Comparison of ENCODE assay signal across 25 cellular contexts in the genomic region with DNA sequence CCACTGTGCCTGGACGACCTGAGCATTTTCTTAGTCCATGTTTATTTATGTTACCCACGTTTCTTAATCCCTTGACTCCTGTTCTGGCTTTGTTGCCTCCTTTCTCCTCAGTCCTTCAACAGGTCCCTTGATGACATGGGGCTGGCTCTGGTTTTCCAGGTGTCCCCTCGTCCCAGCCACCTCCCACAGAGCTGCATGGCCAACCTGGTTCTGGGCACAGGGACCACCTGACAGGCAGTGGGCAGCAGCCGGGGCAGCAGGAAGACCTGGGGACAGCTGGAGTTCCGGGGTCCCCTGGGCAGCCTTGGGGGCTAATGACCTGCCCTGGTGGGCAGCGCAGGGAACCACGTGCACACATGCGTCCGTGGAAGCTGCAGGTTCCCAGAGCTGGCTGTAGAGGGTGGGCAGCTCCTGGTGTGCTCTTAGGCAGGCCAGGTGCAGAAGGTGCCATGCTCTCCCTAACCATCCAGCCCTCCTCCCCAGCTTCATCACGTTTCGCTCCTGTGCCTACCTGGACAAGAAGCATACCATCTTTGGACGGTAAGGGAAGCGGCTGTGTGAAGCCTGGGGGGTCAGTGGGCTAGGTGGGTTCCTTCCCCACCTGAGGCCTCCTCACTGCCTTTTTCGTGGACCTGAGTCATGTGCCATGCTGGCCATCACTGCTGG. TPM values are rescaled to one million over a fixed set of nuclear protein-coding genes. Genes with fewer than 3 reads are reported as not detected.
A peak's percentile ranks its signal among the peaks of the same experiment; 100 is the strongest.
DNase-seq lines count a peak whose midpoint lies in the region; ATAC-seq, FAIRE-seq and TF ChIP-seq lines count a peak whose summit lies in the region.
"Had no signal": no experiment of that assay in that cellular context is flagged by ENCODE, and none has a peak within 500 bp of the region (broad histone marks: within the 10 kb centered on the region; RNA-seq: fewer than 3 reads in every experiment).

No MANE protein-coding gene starts in this region.

- H3K9me3 ChIP-seq in right cardiac atrium (ENCODE audit: control insufficient read depth, low read length) (no peaks in the 10 kb centered on the region), GM12878 (replicated peaks; ENCODE audit: control insufficient read depth, insufficient read depth, low read length) (no peaks in the 10 kb centered on the region), endodermal cell (ENCODE audit: control insufficient read depth, low read length) (no peaks in the 10 kb centered on the region)
- H3K9me3 ChIP-seq: Caco-2, MG63 had no signal

- no peaks in the 10 kb centered on the region for H3K9me3 Mint-ChIP-seq in endodermal cell
- no peaks in the 10 kb centered on the region for H3K9me3 Mint-ChIP-seq in stimulated activated memory B cell treated with anti-CD40 and anti-IgM and Interleukin-4, amounts not matched to agents 10 μg/mL and 1 μg/mL and 100 μg/mL, for 72 hours
- H3K9me3 Mint-ChIP-seq: CD8-positive, alpha-beta T cell had no signal

- peaks cover 2% of the 10 kb centered on the region for H3K4me1 ChIP-seq in right cardiac atrium (ENCODE audit: control insufficient read depth, insufficient read depth, low read length)
- peaks cover 19% of the 10 kb centered on the region for H3K4me1 ChIP-seq in GM12878 (ENCODE audit: control insufficient read depth, insufficient read depth, low read length)
- no peaks in the 10 kb centered on the region for H3K4me1 ChIP-seq in endodermal cell (ENCODE audit: control insufficient read depth, insufficient read depth, low read length)
- H3K4me1 ChIP-seq: Caco-2 had no signal

- H3K9ac ChIP-seq in GM12878 (ENCODE audit: control insufficient read depth, insufficient read depth, low read length) (no peak overlapping the region), endodermal cell (ENCODE audit: extremely low read depth, low read length, poor library complexity, severe bottlenecking) (no peak overlapping the region)

- H3K4me3 Mint-ChIP-seq in endodermal cell: no peak overlapping the region
- H3K4me3 Mint-ChIP-seq in stimulated activated memory B cell treated with anti-CD40 and anti-IgM and Interleukin-4, amounts not matched to agents 10 μg/mL and 1 μg/mL and 100 μg/mL, for 72 hours: no peak overlapping the region
- H3K4me3 Mint-ChIP-seq: CD8-positive, alpha-beta T cell had no signal

- H3K4me3 ChIP-seq in right cardiac atrium (ENCODE audit: low read length): no peak overlapping the region
- no peak overlapping the region for H3K4me3 ChIP-seq in GM12878
- H3K4me3 ChIP-seq in endodermal cell (ENCODE audit: low read length): no peak overlapping the region
- H3K4me3 ChIP-seq: MG63 had no signal

- FAIRE-seq in GM12878 (lab: Jason Lieb, UNC): no peak
- FAIRE-seq: GM12891, GM19239, H54 had no signal

- DNase-seq in right cardiac atrium (peak in 2 of 3 donors; percentile 32 to 36), cardiac septum (ENCODE audit: low spot score) (no peak), GM12878 (ENCODE audit: low read depth, low spot score) (no peak), endodermal cell (peak; percentile 28), MV-4-11 (lab: John Stamatoyannopoulos, UW) (no peak), mucosa of gallbladder (ENCODE audit: low spot score) (no peak)
- no peak for DNase-seq in stimulated activated CD4-positive, alpha-beta T cell treated with anti-CD3 and anti-CD28 coated beads, Interleukin-4, amount 100 ng/mL, for 1 hour
- DNase-seq: Caco-2; CD8-positive, alpha-beta T cell; DMS 273 treated with DMSO at 0.1 percent for 48 hours; DMS79; EL; GDM1; KG1; MG63; NCI-H2029; NCI-H446; NCI-H526; RPMI8226; SHP77 had no signal

- TF ChIP-seq RAD21 in GM12878 (IDR thresholded peaks at IDR 0.05; ENCODE audit: insufficient read depth, low read depth, low read length): no peak

- WGBS in right cardiac atrium: 90% methylated on average over 14 of the region's 14 CpGs
- whole genome bisulfite sequencing in GM12878 (ENCODE audit: insufficient coverage, insufficient replicate concordance, low lambda C conversion rate, missing lambda C conversion rate): 86% methylated on average over 14 of the region's 14 CpGs
- 93 to 95% methylated on average over 8 to 14 of the region's 14 CpGs for WGBS in endodermal cell (ENCODE audit: insufficient coverage in 1 of 2, insufficient read length in 1 of 2), 2 experiments

- intact Hi-C loops in right cardiac atrium (cut with DNase I): no loop called here
- intact Hi-C loops in cardiac septum (cut with DNase I): no loop called here
- intact Hi-C loops in GM12878 (cut with micrococcal nuclease; ENCODE audit: unreplicated experiment): no loop called here

- H2AFZ ChIP-seq in GM12878 (ENCODE audit: control insufficient read depth, low read depth, low read length): no peak overlapping the region

- peaks cover 7 to 30% of the 10 kb centered on the region in 2 experiments; a peak in 3 of 4 replicates for H3K36me3 ChIP-seq in GM12878 (ENCODE audit: control insufficient read depth in 2 of 2, insufficient read depth in 2 of 2, low read length in 1 of 2)
- H3K36me3 ChIP-seq in endodermal cell (ENCODE audit: control insufficient read depth, insufficient read depth, low read length): peaks cover 37% of the 10 kb centered on the region

- SMC1A ChIA-PET in GM12878 (lab: Charles Lee; ENCODE audit: uncharacterized antibody, unreplicated experiment): no interaction called here

- BruUV-seq in GM12878 (replicated peaks; lab: Mats Ljungman, UMichigan): no TSS peak

- H3K4me2 ChIP-seq in GM12878 (ENCODE audit: control insufficient read depth, insufficient read depth): no peak overlapping the region

- H3K27me3 Mint-ChIP-seq in endodermal cell (ENCODE audit: insufficient read depth): no peaks in the 10 kb centered on the region
- H3K27me3 Mint-ChIP-seq in stimulated activated memory B cell treated with anti-CD40 and anti-IgM and Interleukin-4, amounts not matched to agents 10 μg/mL and 1 μg/mL and 100 μg/mL, for 72 hours: no peaks in the 10 kb centered on the region

- no peaks in the 10 kb centered on the region for H3K79me2 ChIP-seq in GM12878 (ENCODE audit: control insufficient read depth, insufficient read depth, low read length)

- ATAC-seq in right cardiac atrium (no peak), GM12878 (no peak)
- ATAC-seq in stimulated activated memory B cell treated with anti-CD40 and anti-IgM and Interleukin-4, amounts not matched to agents 10 μg/mL and 1 μg/mL and 100 μg/mL, for 72 hours: no peak
- ATAC-seq: CD8-positive, alpha-beta T cell had no signal

- TF ChIP-seq POLR2A in GM12878 (IDR thresholded peaks at IDR 0.05; ENCODE audit: low read depth, low read length): 0 out of 2 replicates have a peak, but pooled peaks have one; percentile 32

- POLR2A ChIA-PET in GM12878 (lab: Charles Lee): no interaction called here

- H3K4me1 Mint-ChIP-seq in endodermal cell: peaks cover 3% of the 10 kb centered on the region
- peaks cover 27% of the 10 kb centered on the region for H3K4me1 Mint-ChIP-seq in stimulated activated memory B cell treated with anti-CD40 and anti-IgM and Interleukin-4, amounts not matched to agents 10 μg/mL and 1 μg/mL and 100 μg/mL, for 72 hours

- peaks cover 51% of the 10 kb centered on the region for H3K36me3 Mint-ChIP-seq in endodermal cell (ENCODE audit: low read depth)
- peaks cover 65% of the 10 kb centered on the region for H3K36me3 Mint-ChIP-seq in stimulated activated memory B cell treated with anti-CD40 and anti-IgM and Interleukin-4, amounts not matched to agents 10 μg/mL and 1 μg/mL and 100 μg/mL, for 72 hours

- CTCF ChIA-PET in GM12878 (lab: Yijun Ruan, JAX): no interaction called here

- TF ChIP-seq EP300 in GM12878 (IDR thresholded peaks at IDR 0.05; ENCODE audit: borderline replicate concordance in 1 of 2, control insufficient read depth in 1 of 2, low read depth in 2 of 2, low read length in 2 of 2): no peak

- in situ Hi-C loops in GM12878 (cut with MboI): no loop called here

- H4K20me1 ChIP-seq in GM12878 (ENCODE audit: control insufficient read depth, insufficient read depth): no peaks in the 10 kb centered on the region

- H3K27ac ChIP-seq in right cardiac atrium (ENCODE audit: low read length) (no peak overlapping the region), GM12878 (ENCODE audit: control insufficient read depth, insufficient read depth) (no peak overlapping the region), endodermal cell (ENCODE audit: low read depth, low read length) (no peak overlapping the region)
- H3K27ac ChIP-seq: C4-2B had no signal

- H3K27me3 ChIP-seq in right cardiac atrium (ENCODE audit: control insufficient read depth, insufficient read depth): no peaks in the 10 kb centered on the region
- H3K27me3 ChIP-seq in GM12878 (replicated peaks in 1 of 2; ENCODE audit: control insufficient read depth in 2 of 2, insufficient read depth in 2 of 2, low read length in 1 of 2): no peaks in the 10 kb centered on the region
- H3K27me3 ChIP-seq in endodermal cell (ENCODE audit: control insufficient read depth, insufficient read depth, low read length, poor library complexity, severe bottlenecking): no peaks in the 10 kb centered on the region
- H3K27me3 ChIP-seq: MG63 had no signal

- TF ChIP-seq CTCF in GM12878 (IDR thresholded peaks at IDR 0.05 in 2 of 3, conservative IDR thresholded peaks at IDR 0.05 in 1 of 3; ENCODE audit: control insufficient read depth in 2 of 3, extremely low read depth in 1 of 3, insufficient read depth in 1 of 3, low read depth in 3 of 3, low read length in 3 of 3): no peak
- TF ChIP-seq CTCF in endodermal cell (conservative IDR thresholded peaks at IDR 0.05): no peak

- RAD21 ChIA-PET in GM12878 (lab: Charles Lee; ENCODE audit: unreplicated experiment): no interaction called here

- no peak overlapping the region for H3K27ac Mint-ChIP-seq in endodermal cell
- peak overlapping the region; percentile 46 for H3K27ac Mint-ChIP-seq in stimulated activated memory B cell treated with anti-CD40 and anti-IgM and Interleukin-4, amounts not matched to agents 10 μg/mL and 1 μg/mL and 100 μg/mL, for 72 hours
- H3K27ac Mint-ChIP-seq: CD8-positive, alpha-beta T cell had no signal

RNA-seq across cellular contexts. Expression of gene PPIL2, which starts 27.7 kb away (rescaled TPM):
- total RNA-seq in right cardiac atrium: 10 to 100 TPM; 20.4 to 32.0 (median 26.0) TPM
- 22.6 TPM for polyA plus RNA-seq in right cardiac atrium
- total RNA-seq in cardiac septum: 25.9 TPM
- total RNA-seq in GM12878 (2013; cell fraction: nucleolus; rRNA removed): 209 and 222 TPM in 2 replicates
- total RNA-seq in GM12878 (2014; rRNA removed): 27.5 and 32.3 TPM in 2 replicates
- 27.1 and 29.0 TPM in 2 replicates for total RNA-seq in GM12878 (2014; rRNA removed; fragmentation: Illumina TruSeq; extraction: Trizol)
- total RNA-seq in GM12878 (2021): 45.1 and 47.3 TPM in 2 replicates
- 15.9 TPM for polyA plus RNA-seq in GM12878 (2011; ENCODE audit: low read depth)
- polyA plus RNA-seq in GM12878 (2011; rRNA removed): 32.4 and 57.0 TPM in 2 replicates
- 52.5 and 59.8 TPM in 2 replicates for polyA plus RNA-seq in GM12878 (2011; cell fraction: cytosol; rRNA removed)
- polyA plus RNA-seq in GM12878 (2011; cell fraction: nucleus; rRNA removed): 243 and 264 TPM in 2 replicates
- 30.2 and 32.0 TPM in 2 replicates for polyA plus RNA-seq in GM12878 (2012)
- polyA plus RNA-seq in GM12878 (2014; fragmentation: Illumina TruSeq; extraction: Trizol): 32.9 and 40.6 TPM in 2 replicates
- 1 to 10 TPM; 3.5 to 5.7 TPM for polyA plus RNA-seq in GM12878 (2014; fragmentation: Nextera tagmentation; extraction: Ambion mirVana)
- polyA plus RNA-seq in GM12878 (2014; rRNA removed): 56.8 and 63.5 TPM in 2 replicates
- polyA plus RNA-seq in GM12878 (2016; fragmentation: Nextera tagmentation; extraction: Ambion mirVana): 10 to 100 TPM; 39.4 to 46.7 TPM
- polyA minus RNA-seq in GM12878 (2011; rRNA and poly(A)+ RNA removed): 58.5 and 59.1 TPM in 2 replicates
- polyA minus RNA-seq in GM12878 (2011; cell fraction: cytosol; rRNA and poly(A)+ RNA removed): 11.9 and 12.9 TPM in 2 replicates
- 64.8 and 107 TPM in 2 replicates for polyA minus RNA-seq in GM12878 (2011; cell fraction: nucleus; rRNA and poly(A)+ RNA removed)
- 10 to 100 TPM; 39.9 to 41.2 TPM for total RNA-seq in endodermal cell
- 39.4 TPM for polyA plus RNA-seq in endodermal cell (2013, experiment 1 of 2)
- 35.8 TPM for polyA plus RNA-seq in endodermal cell (2013, experiment 2 of 2)
- 46.6 TPM for total RNA-seq in mucosa of gallbladder

RNA-seq across cellular contexts. Expression of gene YPEL1, which starts 42.1 kb away (rescaled TPM):
- total RNA-seq in right cardiac atrium (10 to 100 TPM in 1 of 4 donors, 1 to 10 TPM in 3; 4.7 to 12.5 (median 6.4) TPM), cardiac septum (9.6 TPM), GM12878 (2014; rRNA removed) (0.98 and 5.0 TPM in 2 replicates), GM12878 (2014; rRNA removed; fragmentation: Illumina TruSeq; extraction: Trizol) (0.67 and 0.83 TPM in 2 replicates), GM12878 (2021) (1.4 and 1.9 TPM in 2 replicates), endodermal cell (10 to 100 TPM; 13.4 to 23.4 TPM), mucosa of gallbladder (10.0 TPM)
- polyA plus RNA-seq in right cardiac atrium (4.1 TPM), GM12878 (2011; rRNA removed) (2.5 and 2.7 TPM in 2 replicates), GM12878 (2014; fragmentation: Illumina TruSeq; extraction: Trizol) (0.69 and 0.82 TPM in 2 replicates), GM12878 (2014; fragmentation: Nextera tagmentation; extraction: Ambion mirVana) (under 1 TPM; 0.13 to 0.21 TPM), GM12878 (2014; rRNA removed) (1.2 and 1.4 TPM in 2 replicates), GM12878 (2016; fragmentation: Nextera tagmentation; extraction: Ambion mirVana) (1 to 10 TPM; 1.7 to 2.4 TPM)
- total RNA-seq in GM12878 (2013; cell fraction: nucleolus; rRNA removed): 3.8 and 4.0 TPM in 2 replicates
- 1.2 TPM for polyA plus RNA-seq in GM12878 (2011; ENCODE audit: low read depth)
- polyA plus RNA-seq in GM12878 (2011; cell fraction: cytosol; rRNA removed): 1.4 and 1.5 TPM in 2 replicates
- 1.3 and 1.7 TPM in 2 replicates for polyA plus RNA-seq in GM12878 (2011; cell fraction: nucleus; rRNA removed)
- 1.9 and 2.0 TPM in 2 replicates for polyA plus RNA-seq in GM12878 (2012)
- polyA minus RNA-seq in GM12878 (2011; rRNA and poly(A)+ RNA removed): 2.0 and 2.1 TPM in 2 replicates
- 0.52 and 0.94 TPM in 2 replicates for polyA minus RNA-seq in GM12878 (2011; cell fraction: cytosol; rRNA and poly(A)+ RNA removed)
- 0.67 and 1.1 TPM in 2 replicates for polyA minus RNA-seq in GM12878 (2011; cell fraction: nucleus; rRNA and poly(A)+ RNA removed)
- 27.1 TPM for polyA plus RNA-seq in endodermal cell (2013, experiment 1 of 2)
- 27.2 TPM for polyA plus RNA-seq in endodermal cell (2013, experiment 2 of 2)

RNA-seq across cellular contexts. Expression of gene SDF2L1, which starts 51.4 kb away (rescaled TPM):
- total RNA-seq in right cardiac atrium (10 to 100 TPM; 14.4 to 37.5 (median 33.4) TPM), cardiac septum (33.3 TPM), GM12878 (2014; rRNA removed) (70.2 and 109 TPM in 2 replicates), GM12878 (2014; rRNA removed; fragmentation: Illumina TruSeq; extraction: Trizol) (12.9 and 17.1 TPM in 2 replicates), GM12878 (2021) (81.4 and 90.1 TPM in 2 replicates), endodermal cell (10 to 100 TPM; 30.3 to 61.4 TPM), mucosa of gallbladder (61.4 TPM)
- polyA plus RNA-seq in right cardiac atrium (35.9 TPM), GM12878 (2011; rRNA removed) (8.8 and 20.8 TPM in 2 replicates), GM12878 (2014; fragmentation: Illumina TruSeq; extraction: Trizol) (0.33 and 3.9 TPM in 2 replicates), GM12878 (2014; fragmentation: Nextera tagmentation; extraction: Ambion mirVana) (10 to 100 TPM in 1 of 2 experiments, 1 to 10 TPM in 1; 3.0 to 17.8 TPM), GM12878 (2014; rRNA removed) (97.9 and 134 TPM in 2 replicates), GM12878 (2016; fragmentation: Nextera tagmentation; extraction: Ambion mirVana) (100 to 1,000 TPM; 191 to 214 TPM)
- 3.6 and 5.4 TPM in 2 replicates for total RNA-seq in GM12878 (2013; cell fraction: nucleolus; rRNA removed)
- polyA plus RNA-seq in GM12878 (2011; ENCODE audit: low read depth): 15.5 TPM
- 29.8 and 63.0 TPM in 2 replicates for polyA plus RNA-seq in GM12878 (2011; cell fraction: cytosol; rRNA removed)
- polyA plus RNA-seq in GM12878 (2011; cell fraction: nucleus; rRNA removed): 16.4 and 22.6 TPM in 2 replicates
- 49.9 and 87.0 TPM in 2 replicates for polyA plus RNA-seq in GM12878 (2012)
- polyA minus RNA-seq in GM12878 (2011; rRNA and poly(A)+ RNA removed): 14.3 and 25.4 TPM in 2 replicates
- polyA minus RNA-seq in GM12878 (2011; cell fraction: cytosol; rRNA and poly(A)+ RNA removed): 12.2 and 12.8 TPM in 2 replicates
- polyA minus RNA-seq in GM12878 (2011; cell fraction: nucleus; rRNA and poly(A)+ RNA removed): 4.4 and 8.3 TPM in 2 replicates
- 17.6 TPM for polyA plus RNA-seq in endodermal cell (2013, experiment 1 of 2)
- 20.9 TPM for polyA plus RNA-seq in endodermal cell (2013, experiment 2 of 2)

Comparison
In these comparisons a context has a peak if more than half of its experiments do, and no peak if none do; other contexts are left out.
1. DNase-seq: peak in right cardiac atrium (2 of 3) and endodermal cell (single experiment); none in cardiac septum (single experiment), GM12878 (single experiment), MV-4-11 (single experiment), stimulated activated CD4-positive, alpha-beta T cell treated with anti-CD3 and anti-CD28 coated beads, Interleukin-4, amount 100 ng/mL, for 1 hour (single experiment) and mucosa of gallbladder (single experiment).